In the genomic region with DNA sequence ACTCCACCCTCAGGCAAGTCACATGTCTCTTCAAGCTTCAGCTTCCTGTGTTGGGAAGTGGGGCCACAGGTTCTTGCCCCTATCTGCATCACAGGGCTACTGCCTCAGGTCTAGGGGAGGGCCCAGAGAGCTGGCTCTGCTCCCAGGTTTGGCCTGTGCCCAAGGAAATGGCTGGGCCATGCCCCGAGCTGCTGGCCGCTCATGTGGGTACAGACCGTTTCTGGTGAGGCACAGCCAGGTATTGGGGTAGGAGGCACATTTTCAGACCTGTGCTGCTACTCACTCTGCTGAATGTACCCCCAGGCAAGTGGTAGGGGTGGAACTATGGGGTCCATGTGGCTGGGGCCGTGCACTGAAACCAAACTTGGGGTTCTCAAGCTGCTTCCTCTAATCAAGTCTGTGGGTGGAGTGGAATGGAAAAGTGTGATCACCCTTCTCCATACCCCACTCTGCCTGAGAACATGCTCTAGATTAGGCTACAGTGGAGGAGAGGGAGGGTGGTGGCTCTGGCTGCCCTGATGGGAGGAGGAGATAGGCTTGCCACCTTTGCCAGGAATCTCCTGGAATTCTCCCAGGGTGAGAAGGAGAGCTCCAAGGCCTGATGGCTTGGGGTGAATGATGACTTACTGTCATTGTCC, we compare ENCODE assay signal across 16 cellular contexts. TPM values are rescaled to one million over a fixed set of nuclear protein-coding genes. Genes with fewer than 3 reads are reported as not detected.
DNase-seq lines count a peak whose midpoint lies in the region; ATAC-seq and TF ChIP-seq lines count a peak whose summit lies in the region.
"Had no signal": no experiment of that assay in that cellular context is flagged by ENCODE, and none has a peak within 500 bp of the region (broad histone marks: within the 10 kb centered on the region; RNA-seq: fewer than 3 reads in every experiment).

No MANE protein-coding gene starts in this region.

- H3K4me3 ChIP-seq in HEK293 (ENCODE audit: low read depth, low read length) = no peak overlapping the region
- H3K4me3 ChIP-seq: SJCRH30 had no signal

- CTCF ChIA-PET in HEK293 (lab: Yijun Ruan, JAX) = interaction anchor here (0.5 to 11.6 kb wide), 33 partner anchors 8 to 1323 kb away, joined by 3 to 321 read pairs (median 8); partner anchors contain the start of genes C17orf50, RASL10B, SLFN12L and TAF15

- H3K27ac Mint-ChIP-seq in activated naive CD8-positive, alpha-beta T cell treated with anti-CD3 and anti-CD28 coated beads, Interleukin-2, amount 50 U/mL, for 24 hours = peak overlapping the region; percentile 63
- H3K27ac Mint-ChIP-seq: activated naive CD8-positive, alpha-beta T cell had no signal

- peak; percentile 39 for DNase-seq in A172 (ENCODE audit: low spot score)
- peak; percentile 29 for DNase-seq in activated naive CD8-positive, alpha-beta T cell treated with anti-CD3 and anti-CD28 coated beads, Interleukin-2, amount 50 U/mL, for 24 hours
- DNase-seq in left lobe of liver (ENCODE audit: low spot score) = peak; percentile 88
- no peak for DNase-seq in inferior parietal cortex (ENCODE audit: extremely low spot score)
- no peak for DNase-seq in dedifferentiated amniotic fluid mesenchymal stem cell (ENCODE audit: extremely low spot score)
- DNase-seq in activated effector memory CD4-positive, alpha-beta T cell treated with Interleukin-2 at 50 U/mL for 16 hours = no peak
- DNase-seq: NCI-H1105; NCI-H526 treated with DMSO at 0.1 percent for 48 hours; SJCRH30; stimulated activated CD4-positive, alpha-beta T cell treated with anti-CD3 and anti-CD28 coated beads, Interleukin-2, amount 100 ng/mL, for 48 hours had no signal

- H3K4me1 Mint-ChIP-seq in activated naive CD8-positive, alpha-beta T cell treated with anti-CD3 and anti-CD28 coated beads, Interleukin-2, amount 50 U/mL, for 24 hours = peaks cover 26% of the 10 kb centered on the region

- no peaks in the 10 kb centered on the region for H3K36me3 Mint-ChIP-seq in activated naive CD8-positive, alpha-beta T cell treated with anti-CD3 and anti-CD28 coated beads, Interleukin-2, amount 50 U/mL, for 24 hours (ENCODE audit: low read depth)
- H3K36me3 Mint-ChIP-seq: activated naive CD8-positive, alpha-beta T cell had no signal

- no peak overlapping the region for H3K27ac ChIP-seq in HEK293 (ENCODE audit: extremely low read depth, low read depth, low read length)
- H3K27ac ChIP-seq: SJCRH30 had no signal

- H3K9me3 ChIP-seq in HEK293 (ENCODE audit: control insufficient read depth, insufficient read depth, low read depth, low read length) = no peaks in the 10 kb centered on the region
- H3K9me3 ChIP-seq: SJCRH30 had no signal

- no peak for TF ChIP-seq CTCF in HEK293 (tag by site-specific recombination; IDR thresholded peaks at IDR 0.05)

- ATAC-seq in activated naive CD8-positive, alpha-beta T cell treated with anti-CD3 and anti-CD28 coated beads, Interleukin-2, amount 50 U/mL, for 24 hours = peak; percentile 76
- peak; percentile 89 for ATAC-seq in left lobe of liver
- ATAC-seq in GM18909 (IDR thresholded peaks at IDR 0.05; ENCODE audit: poor library complexity, unreplicated experiment) = no peak

- no peaks in the 10 kb centered on the region for H3K36me3 ChIP-seq in HEK293 (ENCODE audit: control insufficient read depth in 2 of 2, insufficient read depth in 1 of 2, low read length in 2 of 2)
- H3K36me3 ChIP-seq: SJCRH30 had no signal

- H3K27me3 Mint-ChIP-seq in activated naive CD8-positive, alpha-beta T cell treated with anti-CD3 and anti-CD28 coated beads, Interleukin-2, amount 50 U/mL, for 24 hours = peaks cover 40% of the 10 kb centered on the region

- peak overlapping the region; percentile 16 for H3K4me3 Mint-ChIP-seq in activated naive CD8-positive, alpha-beta T cell treated with anti-CD3 and anti-CD28 coated beads, Interleukin-2, amount 50 U/mL, for 24 hours
- H3K4me3 Mint-ChIP-seq: activated naive CD8-positive, alpha-beta T cell had no signal

- H3K4me1 ChIP-seq in HEK293 (ENCODE audit: control insufficient read depth, insufficient read depth, low read length) = no peaks in the 10 kb centered on the region
- H3K4me1 ChIP-seq: SJCRH30 had no signal

- H3K9me3 Mint-ChIP-seq in activated naive CD8-positive, alpha-beta T cell treated with anti-CD3 and anti-CD28 coated beads, Interleukin-2, amount 50 U/mL, for 24 hours = no peaks in the 10 kb centered on the region

- POLR2A ChIA-PET in HEK293 (lab: Yijun Ruan, JAX) = interaction anchor here (1.4 to 2.3 kb wide), 2 partner anchors 13 to 170 kb away, joined by 4 to 7 read pairs; partner anchors contain the start of gene PEX12

TF ChIP-seq in HEK293, 187 proteins besides CTCF, POLR2A, EP300 and RAD21:
- no peak for TF ChIP-seq EGR2 (tag by site-specific recombination; IDR thresholded peaks at IDR 0.05; ENCODE audit: low read depth)
- TF ChIP-seq ZNF423 (tag by site-specific recombination; IDR thresholded peaks at IDR 0.05) = no peak
- TF ChIP-seq GLIS1 (tag by site-specific recombination; IDR thresholded peaks at IDR 0.05) = no peak
- TF ChIP-seq ZBTB17 (tag by site-specific recombination; IDR thresholded peaks at IDR 0.05) = peak; percentile 37; the same call in 1 of the 2 replicates
- no peak for TF ChIP-seq YY1 (tag by site-specific recombination; IDR thresholded peaks at IDR 0.05)
- TF ChIP-seq ZNF571 (tag by site-specific recombination; IDR thresholded peaks at IDR 0.05) = no peak
- no peak for TF ChIP-seq ZFP3 (tag by site-specific recombination; IDR thresholded peaks at IDR 0.05; ENCODE audit: low read depth)
- no peak for TF ChIP-seq IKZF3 (tag by site-specific recombination; IDR thresholded peaks at IDR 0.05)
- no peak for TF ChIP-seq ZNF501 (tag by site-specific recombination; IDR thresholded peaks at IDR 0.05)

RNA-seq across cellular contexts. Expression of gene GAS2L2, which starts 4.6 kb away (rescaled TPM):
- not detected in 2 replicates for total RNA-seq in A172 (2014; rRNA removed; shearing (Covaris generic))
- total RNA-seq in left lobe of liver = not detected
- total RNA-seq: fibroblast of lung, SJCRH30 had no signal

RNA-seq across cellular contexts. Expression of gene C17orf50, which starts 12.2 kb away (rescaled TPM):
- not detected in 2 replicates for total RNA-seq in A172 (2014; rRNA removed; shearing (Covaris generic))
- total RNA-seq in left lobe of liver = not detected
- total RNA-seq: cerebellum, fibroblast of lung, mononuclear cell, SJCRH30 had no signal

RNA-seq across cellular contexts. Expression of gene RASL10B, which starts 17.0 kb away (rescaled TPM):
- 0.69 and 0.98 TPM in 2 replicates for total RNA-seq in A172 (2014; rRNA removed; shearing (Covaris generic))
- 2.3 TPM for total RNA-seq in left lobe of liver

RNA-seq across cellular contexts. Expression of gene MMP28, which starts 47.0 kb away (rescaled TPM):
- total RNA-seq in A172 (2014; rRNA removed; shearing (Covaris generic)) = 0.57 and 1.6 TPM in 2 replicates
- 0.45 TPM for total RNA-seq in left lobe of liver
- total RNA-seq: SJCRH30 had no signal

Comparison
In these comparisons a context has a peak if more than half of its experiments do, and no peak if none do; other contexts are left out.
1. DNase-seq: peak in A172 (single experiment), activated naive CD8-positive, alpha-beta T cell treated with anti-CD3 and anti-CD28 coated beads, Interleukin-2, amount 50 U/mL, for 24 hours (single experiment) and left lobe of liver (single experiment); none in inferior parietal cortex (single experiment), dedifferentiated amniotic fluid mesenchymal stem cell (single experiment) and activated effector memory CD4-positive, alpha-beta T cell treated with Interleukin-2 at 50 U/mL for 16 hours (single experiment).